In genomic region chr3:52162250-52162872, GRCh38 we compare ENCODE assay signal across 2 cellular contexts.
TF ChIP-seq lines count a peak whose summit lies in the region.

No MANE protein-coding gene starts in this region.

TF ChIP-seq in HCT116, 20 proteins besides CTCF, POLR2A, EP300 and RAD21:
- TF ChIP-seq SRF (IDR thresholded peaks at IDR 0.05; ENCODE audit: low read depth) (no peak), ATF3 (IDR thresholded peaks at IDR 0.05) (no peak), MAX (IDR thresholded peaks at IDR 0.05) (no peak), ZBTB33 (IDR thresholded peaks at IDR 0.05; ENCODE audit: extremely low read depth, insufficient replicate concordance, low read length) (no peak), EZH2phosphoT487 (IDR thresholded peaks at IDR 0.05; ENCODE audit: borderline replicate concordance) (no peak), SP1 (IDR thresholded peaks at IDR 0.05; ENCODE audit: low read depth) (no peak), CBX3 (IDR thresholded peaks at IDR 0.05; ENCODE audit: low read depth) (no peak), EGR1 (IDR thresholded peaks at IDR 0.05; ENCODE audit: low read depth) (no peak)

TF ChIP-seq in HepG2, 621 proteins besides CTCF, POLR2A, EP300 and RAD21:
- TF ChIP-seq MBD4 (IDR thresholded peaks at IDR 0.05; ENCODE audit: borderline replicate concordance, low read length) (no peak), PCBP1 (IDR thresholded peaks at IDR 0.05; ENCODE audit: borderline replicate concordance, low read depth, low read length) (no peak), ZNF800 (CRISPR knock-in tag; IDR thresholded peaks at IDR 0.05) (no peak), HNRNPH1 (optimal IDR thresholded peaks at IDR 0.05; ENCODE audit: low read depth, low read length) (no peak), ZMYM4 (CRISPR knock-in tag; IDR thresholded peaks at IDR 0.05) (no peak), TSC22D2 (CRISPR knock-in tag; IDR thresholded peaks at IDR 0.05; ENCODE audit: borderline replicate concordance) (no peak), SIX1 (CRISPR knock-in tag; IDR thresholded peaks at IDR 0.05; ENCODE audit: borderline replicate concordance) (no peak), ZBTB10 (CRISPR knock-in tag; IDR thresholded peaks at IDR 0.05; ENCODE audit: borderline replicate concordance) (no peak)
